ENCODE assay signal across 16 cellular contexts in genomic region chr17:76642994-76643393, GRCh38. TPM values are rescaled to one million over a fixed set of nuclear protein-coding genes. Genes with fewer than 3 reads are reported as not detected.
DNase-seq lines count a peak whose midpoint lies in the region; ATAC-seq, FAIRE-seq and TF ChIP-seq lines count a peak whose summit lies in the region.
"Had no signal": no experiment of that assay in that cellular context is flagged by ENCODE, and none has a peak within 500 bp of the region (broad histone marks: within the 10 kb centered on the region; RNA-seq: fewer than 3 reads in every experiment).

No MANE protein-coding gene starts in this region.

- H3K4me1 Mint-ChIP-seq in mesothelial cell of epicardium = peaks cover 39% of the 10 kb centered on the region

- TF ChIP-seq EP300 in HepG2 (IDR thresholded peaks at IDR 0.05; ENCODE audit: low read depth in 2 of 2, low read length in 2 of 2) = no peak
- no peak for TF ChIP-seq EP300 in HepG2 (CRISPR knock-in tag; IDR thresholded peaks at IDR 0.05; ENCODE audit: borderline replicate concordance)

- in situ Hi-C loops in HepG2 (cut with HindIII; ENCODE audit: extremely low pct_ligation_motif_present, low pct_unique_long_range_greater_than_20kb) = no loop called here

- peak overlapping the region; percentile 49 for H3K27ac Mint-ChIP-seq in mesothelial cell of epicardium
- H3K27ac Mint-ChIP-seq: stimulated activated naive CD8-positive, alpha-beta T cell treated with anti-CD3 and anti-CD28 coated beads, Interleukin-15, Interleukin-2, amounts not matched to agents 100 ng/mL and 50 ng/mL, for 24 hours had no signal

- H3K4me3 Mint-ChIP-seq in mesothelial cell of epicardium = no peak overlapping the region
- H3K4me3 Mint-ChIP-seq: stimulated activated naive CD8-positive, alpha-beta T cell treated with anti-CD3 and anti-CD28 coated beads, Interleukin-15, Interleukin-2, amounts not matched to agents 100 ng/mL and 50 ng/mL, for 24 hours had no signal

- FAIRE-seq in bronchial epithelial cell (lab: Jason Lieb, UNC) (no peak), HepG2 (lab: Jason Lieb, UNC) (no peak)
- FAIRE-seq: kidney had no signal

- CTCF ChIA-PET in HepG2 (lab: Yijun Ruan, JAX; ENCODE audit: low intra/inter-chr PET ratio, low total read pairs) = no interaction called here

- no peaks in the 10 kb centered on the region for H3K27me3 Mint-ChIP-seq in mesothelial cell of epicardium (ENCODE audit: low read depth)
- H3K27me3 Mint-ChIP-seq: stimulated activated naive CD8-positive, alpha-beta T cell treated with anti-CD3 and anti-CD28 coated beads, Interleukin-15, Interleukin-2, amounts not matched to agents 100 ng/mL and 50 ng/mL, for 24 hours had no signal

- H2AFZ ChIP-seq in HepG2 (ENCODE audit: low read length) = no peak overlapping the region

- no peaks in the 10 kb centered on the region for H3K79me2 ChIP-seq in HepG2 (ENCODE audit: insufficient read depth, low read length)

- POLR2A ChIA-PET in HepG2 (lab: Yijun Ruan, JAX) = no interaction called here

- H3K27me3 ChIP-seq in left ventricle myocardium inferior (ENCODE audit: low read depth) = no peaks in the 10 kb centered on the region
- H3K27me3 ChIP-seq in bronchial epithelial cell (ENCODE audit: control insufficient read depth, insufficient read depth, low read length) = no peaks in the 10 kb centered on the region
- H3K27me3 ChIP-seq in HepG2 (ENCODE audit: control insufficient read depth in 1 of 2, insufficient read depth in 2 of 2, low read length in 2 of 2) = no peaks in the 10 kb centered on the region
- H3K27me3 ChIP-seq: vagina had no signal

- WGBS in HepG2 (ENCODE audit: low lambda C conversion rate) = 92% methylated on average over 6 of the region's 6 CpGs

- TF ChIP-seq POLR2A in HepG2 (IDR thresholded peaks at IDR 0.05; ENCODE audit: insufficient read depth in 1 of 2, low read depth in 2 of 2, low read length in 2 of 2) = no peak

- peaks cover 7% of the 10 kb centered on the region for H3K9me3 Mint-ChIP-seq in mesothelial cell of epicardium

- H4K20me1 ChIP-seq in HepG2 (ENCODE audit: insufficient read depth, low read length) = no peaks in the 10 kb centered on the region

- TF ChIP-seq CTCF in left ventricle myocardium inferior (IDR thresholded peaks at IDR 0.05; ENCODE audit: borderline replicate concordance) (no peak), bronchial epithelial cell (IDR thresholded peaks at IDR 0.05; ENCODE audit: insufficient read depth, low read length, severe bottlenecking) (no peak), mesothelial cell of epicardium (IDR thresholded peaks at IDR 0.05; ENCODE audit: unreplicated experiment) (no peak), HepG2 (CRISPR knock-in tag; IDR thresholded peaks at IDR 0.05) (no peak)

- peak overlapping the region; percentile 56 for H3K4me3 ChIP-seq in left ventricle myocardium inferior
- peak overlapping the region; percentile 24 for H3K4me3 ChIP-seq in bronchial epithelial cell (ENCODE audit: low read depth, low read length)
- no peak overlapping the region for H3K4me3 ChIP-seq in HepG2 (replicated peaks in 1 of 3; ENCODE audit: insufficient read depth in 1 of 3, low read depth in 2 of 3, low read length in 3 of 3)
- H3K4me3 ChIP-seq: vagina had no signal

- peaks cover 3% of the 10 kb centered on the region for H3K36me3 Mint-ChIP-seq in mesothelial cell of epicardium

- intact Hi-C loops in left ventricle myocardium inferior (cut with micrococcal nuclease) = no loop called here
- intact Hi-C loops in Right ventricle myocardium inferior (cut with DNase I) = no loop called here
- intact Hi-C loops in HepG2 (cut with micrococcal nuclease; ENCODE audit: unreplicated experiment) = no loop called here

- H3K9me3 ChIP-seq in left ventricle myocardium inferior (replicated peaks) = peaks cover 17% of the 10 kb centered on the region
- H3K9me3 ChIP-seq in HepG2 (ENCODE audit: low read length) = no peaks in the 10 kb centered on the region
- H3K9me3 ChIP-seq: vagina had no signal

- no peak overlapping the region for H3K9ac ChIP-seq in HepG2 (ENCODE audit: insufficient read depth, low read depth, low read length)

- H3K36me3 ChIP-seq in left ventricle myocardium inferior = no peaks in the 10 kb centered on the region
- no peaks in the 10 kb centered on the region for H3K36me3 ChIP-seq in bronchial epithelial cell (ENCODE audit: control insufficient read depth, insufficient read depth, low read length)
- no peaks in the 10 kb centered on the region for H3K36me3 ChIP-seq in HepG2 (replicated peaks in 1 of 2; ENCODE audit: control insufficient read depth in 1 of 2, insufficient read depth in 2 of 2, low read length in 2 of 2)
- H3K36me3 ChIP-seq: vagina had no signal

- DNase-seq in left ventricle myocardium inferior = no peak
- DNase-seq in Right ventricle myocardium inferior (ENCODE audit: missing footprints) = no peak
- DNase-seq in bronchial epithelial cell (ENCODE audit: low read depth) = peak; percentile 67
- no peak for DNase-seq in mesothelial cell of epicardium (ENCODE audit: low spot score in 2 of 2, unreplicated experiment in 2 of 2)
- DNase-seq in SKM-1 treated with dmso at 0.1 percent for 144 hours (lab: John Stamatoyannopoulos, UW; ENCODE audit: unreplicated experiment) = no peak
- no peak for DNase-seq in SHP77 treated with DMSO at 0.1 percent for 48 hours (lab: John Stamatoyannopoulos, UW)
- no peak for DNase-seq in HepG2 (ENCODE audit: low spot score)
- DNase-seq: anterior cingulate cortex, kidney, NCI-H2081, NCI-H69 had no signal

- no TSS peak for BruUV-seq in HepG2 (replicated peaks; lab: Mats Ljungman, UMichigan)

- TF ChIP-seq RAD21 in HepG2 (CRISPR knock-in tag; IDR thresholded peaks at IDR 0.05) = no peak

- ATAC-seq in Right ventricle myocardium inferior = no peak
- no peak for ATAC-seq in GM18870 (IDR thresholded peaks at IDR 0.05; ENCODE audit: unreplicated experiment)
- no peak for ATAC-seq in HepG2

- no peak overlapping the region for H3K4me2 ChIP-seq in HepG2 (ENCODE audit: low read depth, low read length)

- H3K4me1 ChIP-seq in left ventricle myocardium inferior (peaks cover 11% of the 10 kb centered on the region), HepG2 (ENCODE audit: insufficient read depth, low read length) (peaks cover 43% of the 10 kb centered on the region)
- H3K4me1 ChIP-seq: vagina had no signal

- H3K27ac ChIP-seq in left ventricle myocardium inferior (replicated peaks) = peak overlapping the region; percentile 85
- no peak overlapping the region for H3K27ac ChIP-seq in HepG2 (ENCODE audit: extremely low read length, insufficient read depth, low read length)
- H3K27ac ChIP-seq: vagina had no signal

RNA-seq across cellular contexts. Expression of gene ST6GALNAC1, which starts 0.6 kb away (rescaled TPM):
- 3.1 TPM for total RNA-seq in left ventricle myocardium inferior
- 6.1 TPM for total RNA-seq in Right ventricle myocardium inferior
- 5.0 and 10.8 TPM in 2 replicates for total RNA-seq in bronchial epithelial cell
- total RNA-seq in mesothelial cell of epicardium = 1.3 to 1.5 TPM (median 1.4 TPM) in 3 replicates
- total RNA-seq in HepG2 (2016; rRNA removed; fragmentation: Illumina TruSeq; extraction: Trizol) = not detected in 2 replicates
- total RNA-seq in HepG2 (2016; cell fraction: cytosol; rRNA removed; fragmentation: Illumina TruSeq; extraction: Trizol; ENCODE audit: low read depth) = not detected in 2 replicates
- total RNA-seq in HepG2 (2016; cell fraction: insoluble cytoplasmic fraction; rRNA removed; fragmentation: Illumina TruSeq; extraction: Trizol) = not detected in 2 replicates
- total RNA-seq in HepG2 (2016; cell fraction: membrane; rRNA removed; fragmentation: Illumina TruSeq; extraction: Trizol) = not detected in 2 replicates
- total RNA-seq in HepG2 (2016; cell fraction: nucleus; rRNA removed; fragmentation: Illumina TruSeq; extraction: Trizol) = not detected in 2 replicates
- polyA plus RNA-seq in HepG2 (2011; rRNA removed) = not detected in 2 replicates
- not detected in 2 replicates for polyA plus RNA-seq in HepG2 (2011; cell fraction: cytosol; rRNA removed)
- not detected in 2 replicates for polyA plus RNA-seq in HepG2 (2011; cell fraction: nucleus; rRNA removed)
- not detected in 2 replicates for polyA plus RNA-seq in HepG2 (2012)
- not detected in 2 replicates for polyA plus RNA-seq in HepG2 (2016; cell fraction: cytosol; fragmentation: Illumina TruSeq; extraction: Trizol; ENCODE audit: low read depth)
- not detected in 2 replicates for polyA plus RNA-seq in HepG2 (2016; cell fraction: insoluble cytoplasmic fraction; fragmentation: Illumina TruSeq; extraction: Trizol; ENCODE audit: low read depth)
- not detected in 2 replicates for polyA plus RNA-seq in HepG2 (2016; cell fraction: membrane; fragmentation: Illumina TruSeq; extraction: Trizol; ENCODE audit: low read depth)
- not detected in 2 replicates for polyA plus RNA-seq in HepG2 (2016; cell fraction: nucleus; fragmentation: Illumina TruSeq; extraction: Trizol; ENCODE audit: insufficient read depth, low read depth)
- polyA minus RNA-seq in HepG2 (2011; rRNA and poly(A)+ RNA removed; ENCODE audit: low replicate concordance) = 0.36 and 9.8 TPM in 2 replicates
- not detected in 2 replicates for polyA minus RNA-seq in HepG2 (2011; cell fraction: cytosol; rRNA and poly(A)+ RNA removed)
- not detected in 2 replicates for polyA minus RNA-seq in HepG2 (2011; cell fraction: nucleus; rRNA and poly(A)+ RNA removed)
- total RNA-seq: RPMI7951 had no signal

RNA-seq across cellular contexts. Expression of gene ST6GALNAC2, which starts 57.3 kb away (rescaled TPM):
- total RNA-seq in left ventricle myocardium inferior = 4.3 TPM
- total RNA-seq in Right ventricle myocardium inferior = 5.7 TPM
- total RNA-seq in bronchial epithelial cell = 38.4 and 64.4 TPM in 2 replicates
- 1.3 to 1.9 TPM (median 1.5 TPM) in 3 replicates for total RNA-seq in mesothelial cell of epicardium
- 0.49 and 0.84 TPM in 2 replicates for total RNA-seq in HepG2 (2016; rRNA removed; fragmentation: Illumina TruSeq; extraction: Trizol)
- 0.35 and 0.51 TPM in 2 replicates for total RNA-seq in HepG2 (2016; cell fraction: cytosol; rRNA removed; fragmentation: Illumina TruSeq; extraction: Trizol; ENCODE audit: low read depth)
- total RNA-seq in HepG2 (2016; cell fraction: insoluble cytoplasmic fraction; rRNA removed; fragmentation: Illumina TruSeq; extraction: Trizol) = 0.13 and 0.39 TPM in 2 replicates
- 0.77 and 0.79 TPM in 2 replicates for total RNA-seq in HepG2 (2016; cell fraction: membrane; rRNA removed; fragmentation: Illumina TruSeq; extraction: Trizol)
- total RNA-seq in HepG2 (2016; cell fraction: nucleus; rRNA removed; fragmentation: Illumina TruSeq; extraction: Trizol) = 0.68 and 0.97 TPM in 2 replicates
- 0.12 and 0.30 TPM in 2 replicates for polyA plus RNA-seq in HepG2 (2011; rRNA removed)
- 0.24 and 0.50 TPM in 2 replicates for polyA plus RNA-seq in HepG2 (2011; cell fraction: cytosol; rRNA removed)
- 0.43 TPM in 2 replicates for polyA plus RNA-seq in HepG2 (2011; cell fraction: nucleus; rRNA removed)
- 0.16 TPM in 1 of 2 replicates, not detected in the other for polyA plus RNA-seq in HepG2 (2012)
- 0.34 and 0.45 TPM in 2 replicates for polyA plus RNA-seq in HepG2 (2016; cell fraction: cytosol; fragmentation: Illumina TruSeq; extraction: Trizol; ENCODE audit: low read depth)
- 0.56 and 0.64 TPM in 2 replicates for polyA plus RNA-seq in HepG2 (2016; cell fraction: insoluble cytoplasmic fraction; fragmentation: Illumina TruSeq; extraction: Trizol; ENCODE audit: low read depth)
- polyA plus RNA-seq in HepG2 (2016; cell fraction: membrane; fragmentation: Illumina TruSeq; extraction: Trizol; ENCODE audit: low read depth) = 0.62 and 0.69 TPM in 2 replicates
- polyA plus RNA-seq in HepG2 (2016; cell fraction: nucleus; fragmentation: Illumina TruSeq; extraction: Trizol; ENCODE audit: insufficient read depth, low read depth) = 1.0 and 1.6 TPM in 2 replicates
- 0.34 and 1.1 TPM in 2 replicates for polyA minus RNA-seq in HepG2 (2011; rRNA and poly(A)+ RNA removed; ENCODE audit: low replicate concordance)
- polyA minus RNA-seq in HepG2 (2011; cell fraction: cytosol; rRNA and poly(A)+ RNA removed) = not detected in 2 replicates
- not detected in 2 replicates for polyA minus RNA-seq in HepG2 (2011; cell fraction: nucleus; rRNA and poly(A)+ RNA removed)
- total RNA-seq: T-helper 1 cell treated with Interleukin-12 subunit alpha and Interleukin-12 subunit beta and Interleukin-4 antibody, amounts not matched to agents 30 ng/mL and 1 ng/mL, for 36 hours had no signal

Comparison
In these comparisons a context has a peak if more than half of its experiments do, and no peak if none do; other contexts are left out.
1. H3K4me3 ChIP-seq: peak in left ventricle myocardium inferior (single experiment) and bronchial epithelial cell (single experiment); none in HepG2 (0 of 3).